Comparison of ENCODE assay signal across 8 cellular contexts in genomic region chr13:21638319-21639282, GRCh38. TPM values are rescaled to one million over a fixed set of nuclear protein-coding genes. Genes with fewer than 3 reads are reported as not detected.
DNase-seq lines count a peak whose midpoint lies in the region; ATAC-seq and TF ChIP-seq lines count a peak whose summit lies in the region.

No MANE protein-coding gene starts in this region.

- H3K9me3 Mint-ChIP-seq in activated CD8-positive, alpha-beta memory T cell treated with anti-CD3 and anti-CD28 coated beads, Interleukin-2, amount 10 ng/mL, durations not matched to agents 7 days and 5 days (ENCODE audit: low read depth): no peaks in the 10 kb centered on the region

- H3K4me1 Mint-ChIP-seq in activated CD8-positive, alpha-beta memory T cell treated with anti-CD3 and anti-CD28 coated beads, Interleukin-2, amount 10 ng/mL, durations not matched to agents 7 days and 5 days: peaks cover 4% of the 10 kb centered on the region

- H3K36me3 Mint-ChIP-seq in activated CD8-positive, alpha-beta memory T cell treated with anti-CD3 and anti-CD28 coated beads, Interleukin-2, amount 10 ng/mL, durations not matched to agents 7 days and 5 days: no peaks in the 10 kb centered on the region

- H3K27me3 Mint-ChIP-seq in activated CD8-positive, alpha-beta memory T cell treated with anti-CD3 and anti-CD28 coated beads, Interleukin-2, amount 10 ng/mL, durations not matched to agents 7 days and 5 days: peaks cover 10% of the 10 kb centered on the region

- H3K4me3 ChIP-seq in HCT116 (replicated peaks in 1 of 2; ENCODE audit: low read depth in 1 of 2, low read length in 2 of 2) (no peak overlapping the region), Panc1 (ENCODE audit: low read depth in 2 of 2, low read length in 2 of 2) (no peak overlapping the region)

- POLR2A ChIA-PET in HCT116 (lab: Charles Lee) (interaction anchor here (1.0 to 1.5 kb wide), 3 partner anchors 11 to 1159 kb away, joined by 3 to 4 read pairs (median 4); no protein-coding TSS in a partner anchor), Panc1 (lab: Charles Lee) (no interaction called here)

- H3K27ac ChIP-seq in HCT116 (ENCODE audit: low read depth, low read length) (no peak overlapping the region; the same call in 1 of the 2 replicates), Panc1 (ENCODE audit: low read length) (no peak overlapping the region)

- H3K27me3 ChIP-seq in HCT116 (ENCODE audit: insufficient read depth, low read length) (no peaks in the 10 kb centered on the region), Panc1 (ENCODE audit: control insufficient read depth, insufficient read depth, low read length) (no peaks in the 10 kb centered on the region; the same call in 1 of the 2 replicates)

- RAD21 ChIA-PET in HCT116 (lab: Charles Lee; ENCODE audit: low non-redundant PET in 1 of 2, low total read pairs in 2 of 2, uncharacterized antibody in 2 of 2, unreplicated experiment in 2 of 2): interaction anchor here in 1 of 2 experiments (1.0 to 1.6 kb wide), 2 partner anchors 31 to 1157 kb away, joined by 4 to 6 read pairs; no protein-coding TSS in a partner anchor

- DNase-seq in activated CD8-positive, alpha-beta memory T cell treated with anti-CD3 and anti-CD28 coated beads, Interleukin-2, amount 50 U/mL, for 4 hours: peak; percentile 38
- no peak for DNase-seq in activated CD8-positive, alpha-beta memory T cell treated with anti-CD3 and anti-CD28 coated beads, Interleukin-2, amount 10 ng/mL, durations not matched to agents 7 days and 5 days
- DNase-seq in HCT116 (ENCODE audit: low read depth, low spot score): no peak
- DNase-seq in Panc1 (ENCODE audit: low read depth, low spot score): no peak
- DNase-seq in dedifferentiated amniotic fluid mesenchymal stem cell (ENCODE audit: extremely low spot score): peak; percentile 53
- DNase-seq in myocyte (ENCODE audit: low read depth): peak; percentile 60

- H3K79me2 ChIP-seq in HCT116 (ENCODE audit: insufficient read depth, low read length): no peaks in the 10 kb centered on the region

- TF ChIP-seq POLR2A in HCT116 (IDR thresholded peaks at IDR 0.05; ENCODE audit: borderline replicate concordance, extremely low read depth, insufficient read depth, insufficient read length): no peak

- intact Hi-C loops in HCT116 (cut with micrococcal nuclease): loop anchor here (2.0 to 10.0 kb wide), 7 partner anchors 32 to 1154 kb away; partner anchors contain the start of gene FGF9
- intact Hi-C loops in Panc1 (cut with micrococcal nuclease; ENCODE audit: unreplicated experiment): loop anchor here (5.0 kb wide), 1 partner anchor 1159 kb away; no protein-coding TSS in a partner anchor

- H3K4me3 Mint-ChIP-seq in activated CD8-positive, alpha-beta memory T cell treated with anti-CD3 and anti-CD28 coated beads, Interleukin-2, amount 10 ng/mL, durations not matched to agents 7 days and 5 days: no peak overlapping the region

- no peak for ATAC-seq in activated CD8-positive, alpha-beta memory T cell treated with anti-CD3 and anti-CD28 coated beads, Interleukin-2, amount 10 ng/mL, durations not matched to agents 7 days and 5 days
- ATAC-seq in HCT116 (no peak), Panc1 (no peak), GM18498 (IDR thresholded peaks at IDR 0.05; ENCODE audit: unreplicated experiment) (no peak), HG03342 (IDR thresholded peaks at IDR 0.05; ENCODE audit: unreplicated experiment) (no peak)

- CTCF ChIA-PET in activated CD8-positive, alpha-beta memory T cell treated with anti-CD3 and anti-CD28 coated beads, Interleukin-2, amount 10 ng/mL, durations not matched to agents 7 days and 5 days (lab: Charles Lee): interaction anchor here (0.8 to 4.7 kb wide), 18 partner anchors 19 to 1157 kb away, joined by 3 to 37 read pairs (median 4); partner anchors contain the start of gene FGF9
- CTCF ChIA-PET in HCT116 (lab: Charles Lee) (interaction anchor here (0.6 to 2.3 kb wide), 27 partner anchors 8 to 1157 kb away, joined by 3 to 14 read pairs (median 6); partner anchors contain the start of genes FGF9 and MICU2), Panc1 (lab: Charles Lee) (interaction anchor here (1.2 kb wide), 1 partner anchor 1157 kb away, joined by 8 read pairs; no protein-coding TSS in a partner anchor)

- BruUV-seq in HCT116 (replicated peaks; lab: Mats Ljungman, UMichigan) (no TSS peak), Panc1 (replicated peaks; lab: Mats Ljungman, UMichigan) (no TSS peak)

- no peak overlapping the region for H3K27ac Mint-ChIP-seq in activated CD8-positive, alpha-beta memory T cell treated with anti-CD3 and anti-CD28 coated beads, Interleukin-2, amount 10 ng/mL, durations not matched to agents 7 days and 5 days

- H3K9me3 ChIP-seq in HCT116 (ENCODE audit: control insufficient read depth in 1 of 2, insufficient read depth in 1 of 2, low read depth in 1 of 2, low read length in 2 of 2): no peaks in the 10 kb centered on the region
- H3K9me3 ChIP-seq in Panc1 (ENCODE audit: control insufficient read depth, insufficient read depth, low read depth, low read length): no peaks in the 10 kb centered on the region

- TF ChIP-seq CTCF in HCT116 (IDR thresholded peaks at IDR 0.05 in 2 of 3, conservative IDR thresholded peaks at IDR 0.05 in 1 of 3; ENCODE audit: borderline replicate concordance in 1 of 3, insufficient read depth in 1 of 3, low read depth in 2 of 3, low read length in 2 of 3): peak; percentile 37 to 89 (median 60); a peak in 5 of 6 replicates
- TF ChIP-seq CTCF in Panc1 (IDR thresholded peaks at IDR 0.05): peak; percentile 71

- no peaks in the 10 kb centered on the region for H3K9me2 ChIP-seq in HCT116 (ENCODE audit: insufficient read depth)

- H2AFZ ChIP-seq in HCT116 (ENCODE audit: low read depth, low read length, poor library complexity, severe bottlenecking): peak overlapping the region; percentile 26

- peak; percentile 62 for TF ChIP-seq RAD21 in HCT116 (IDR thresholded peaks at IDR 0.05; ENCODE audit: low read depth)

- no peak overlapping the region for H3K9ac ChIP-seq in HCT116 (ENCODE audit: low read length)

- peak overlapping the region; percentile 64 for H3K4me2 ChIP-seq in HCT116 (ENCODE audit: low read length)

- H3K36me3 ChIP-seq in HCT116 (ENCODE audit: control insufficient read depth in 1 of 2, insufficient read depth in 2 of 2, low read length in 2 of 2) (no peaks in the 10 kb centered on the region), Panc1 (ENCODE audit: control insufficient read depth, insufficient read depth, low read length) (no peaks in the 10 kb centered on the region)

- in situ Hi-C loops in Panc1 (cut with HindIII; ENCODE audit: low pct_unique_long_range_greater_than_20kb, low sequenced_read_pairs): no loop called here

- H4K20me1 ChIP-seq in HCT116 (ENCODE audit: insufficient read depth): no peaks in the 10 kb centered on the region

- H3K4me1 ChIP-seq in HCT116 (ENCODE audit: control insufficient read depth in 1 of 2, insufficient read depth in 2 of 2, low read length in 2 of 2) (peaks cover 17 to 20% of the 10 kb centered on the region in 2 experiments), Panc1 (ENCODE audit: control insufficient read depth, insufficient read depth, low read length) (no peaks in the 10 kb centered on the region)

TF ChIP-seq in HCT116, 20 proteins besides CTCF, POLR2A, EP300 and RAD21 (continues in another document):
- TF ChIP-seq SP1 (IDR thresholded peaks at IDR 0.05; ENCODE audit: low read depth): no peak
- no peak for TF ChIP-seq POLR2AphosphoS5 (IDR thresholded peaks at IDR 0.05; ENCODE audit: low read depth, low read length)
- no peak for TF ChIP-seq CEBPB (IDR thresholded peaks at IDR 0.05; ENCODE audit: low read depth)
- TF ChIP-seq JUND (IDR thresholded peaks at IDR 0.05): no peak
- no peak for TF ChIP-seq TCF7L2 (IDR thresholded peaks at IDR 0.05; ENCODE audit: borderline replicate concordance, extremely low read depth, insufficient read depth, insufficient read length)
- no peak for TF ChIP-seq YY1 (IDR thresholded peaks at IDR 0.05; ENCODE audit: extremely low read depth, insufficient replicate concordance, low read depth, low read length)
- no peak for TF ChIP-seq SRF (IDR thresholded peaks at IDR 0.05; ENCODE audit: low read depth)
- TF ChIP-seq ZFX (IDR thresholded peaks at IDR 0.05): no peak
- TF ChIP-seq EGR1 (IDR thresholded peaks at IDR 0.05; ENCODE audit: low read depth): no peak
- no peak for TF ChIP-seq ATF3 (IDR thresholded peaks at IDR 0.05)
- no peak for TF ChIP-seq ELF1 (IDR thresholded peaks at IDR 0.05; ENCODE audit: borderline replicate concordance, low read depth)
- no peak for TF ChIP-seq MAX (IDR thresholded peaks at IDR 0.05)

RNA-seq across cellular contexts. Expression of gene FGF9, which starts 32.3 kb away (rescaled TPM):
- under 1 TPM; 0.89 to 0.99 TPM for total RNA-seq in activated CD8-positive, alpha-beta memory T cell treated with anti-CD3 and anti-CD28 coated beads, Interleukin-2, amount 10 ng/mL, durations not matched to agents 7 days and 5 days
- total RNA-seq in HCT116 (2021; ENCODE audit: unreplicated experiment) (1.5 TPM), Panc1 (2021; ENCODE audit: unreplicated experiment) (not detected), myocyte (0.21 and 2.4 TPM in 2 replicates)
- polyA plus RNA-seq in HCT116 (2012): 0.17 and 0.20 TPM in 2 replicates
- not detected for polyA plus RNA-seq in Panc1 (2012; ENCODE audit: insufficient read length)
- 0.10 TPM for polyA plus RNA-seq in myocyte (2012)

RNA-seq across cellular contexts. Expression of gene MICU2, which starts 34.6 kb away (rescaled TPM):
- total RNA-seq in activated CD8-positive, alpha-beta memory T cell treated with anti-CD3 and anti-CD28 coated beads, Interleukin-2, amount 10 ng/mL, durations not matched to agents 7 days and 5 days: 10 to 100 TPM; 34.6 to 35.1 TPM
- total RNA-seq in HCT116 (2021; ENCODE audit: unreplicated experiment) (41.0 TPM), Panc1 (2021; ENCODE audit: unreplicated experiment) (24.2 TPM), myocyte (160 and 188 TPM in 2 replicates)
- polyA plus RNA-seq in HCT116 (2012): 21.6 and 30.2 TPM in 2 replicates
- polyA plus RNA-seq in Panc1 (2012; ENCODE audit: insufficient read length): 19.4 TPM
- 28.2 TPM for polyA plus RNA-seq in myocyte (2012)

Comparison
In these comparisons a context has a peak if more than half of its experiments do, and no peak if none do; other contexts are left out.
1. DNase-seq: peak in activated CD8-positive, alpha-beta memory T cell treated with anti-CD3 and anti-CD28 coated beads, Interleukin-2, amount 50 U/mL, for 4 hours (single experiment), dedifferentiated amniotic fluid mesenchymal stem cell (single experiment) and myocyte (single experiment); none in activated CD8-positive, alpha-beta memory T cell treated with anti-CD3 and anti-CD28 coated beads, Interleukin-2, amount 10 ng/mL, durations not matched to agents 7 days and 5 days (single experiment), HCT116 (single experiment) and Panc1 (single experiment).